Comparison of ENCODE assay signal across 9 cellular contexts in genomic region chr15:40091861-40092415, GRCh38. TPM values are rescaled to one million over a fixed set of nuclear protein-coding genes. Genes with fewer than 3 reads are reported as not detected.
DNase-seq lines count a peak whose midpoint lies in the region; ATAC-seq, FAIRE-seq and TF ChIP-seq lines count a peak whose summit lies in the region.
"Had no signal": no experiment of that assay in that cellular context is flagged by ENCODE, and none has a peak within 500 bp of the region (broad histone marks: within the 10 kb centered on the region; RNA-seq: fewer than 3 reads in every experiment).

No MANE protein-coding gene starts in this region.

- H3K27me3 ChIP-seq in WERI-Rb-1 (ENCODE audit: insufficient read depth, low read depth, severe bottlenecking) (no peaks in the 10 kb centered on the region), iPS-18a (ENCODE audit: control insufficient read depth, insufficient read depth, low read length) (no peaks in the 10 kb centered on the region), spleen (replicated peaks in 1 of 7) (no peaks in the 10 kb centered on the region)
- H3K27me3 ChIP-seq: pancreas had no signal

- H3K27ac ChIP-seq in WERI-Rb-1: peak overlapping the region; percentile 58
- H3K27ac ChIP-seq in iPS-18a (ENCODE audit: low read length): peak overlapping the region; percentile 5
- peak overlapping the region in 5 of 8 donors; percentile 34 to 91 (median 87) for H3K27ac ChIP-seq in spleen

- TF ChIP-seq CTCF in WERI-Rb-1 (IDR thresholded peaks at IDR 0.05; ENCODE audit: low read depth, low read length): no peak
- no peak for TF ChIP-seq CTCF in spleen (IDR thresholded peaks at IDR 0.05 in 8 of 11, conservative IDR thresholded peaks at IDR 0.05 in 3 of 11)

- no peak for FAIRE-seq in frontal cortex (lab: Jason Lieb, UNC)

- no peak for TF ChIP-seq POLR2A in spleen (IDR thresholded peaks at IDR 0.05)

- 45 to 58% (median 57%) methylated on average over 7 of the region's 7 CpGs for WGBS in spleen, 5 donors

- no peak overlapping the region for H3K9ac ChIP-seq in iPS-18a (ENCODE audit: low read length)

- H3K36me3 ChIP-seq in WERI-Rb-1: no peaks in the 10 kb centered on the region; the same call in 1 of the 2 replicates
- H3K36me3 ChIP-seq in iPS-18a (ENCODE audit: control insufficient read depth, low read depth, low read length): no peaks in the 10 kb centered on the region
- H3K36me3 ChIP-seq in spleen: peaks cover 0 to 48% (median 10%) of the 10 kb centered on the region in 6 donors
- H3K36me3 ChIP-seq: pancreas had no signal

- H3K9me3 ChIP-seq in WERI-Rb-1 (ENCODE audit: severe bottlenecking): no peaks in the 10 kb centered on the region
- no peaks in the 10 kb centered on the region for H3K9me3 ChIP-seq in iPS-18a (ENCODE audit: control insufficient read depth, low read depth, low read length)
- H3K9me3 ChIP-seq in spleen: no peaks in the 10 kb centered on the region
- H3K9me3 ChIP-seq: pancreas had no signal

- H3K4me3 ChIP-seq in WERI-Rb-1 (ENCODE audit: low read depth, low read length) (peak overlapping the region; percentile 31), iPS-18a (ENCODE audit: low read length) (peak overlapping the region; percentile 19), spleen (no peak overlapping the region)
- H3K4me3 ChIP-seq: pancreas had no signal

- peaks cover 69% of the 10 kb centered on the region for H3K4me1 ChIP-seq in iPS-18a (ENCODE audit: control insufficient read depth, low read depth, low read length)
- H3K4me1 ChIP-seq in spleen: peaks cover 23 to 93% (median 63%) of the 10 kb centered on the region in 6 donors

- ATAC-seq in GM21825 (IDR thresholded peaks at IDR 0.05; ENCODE audit: unreplicated experiment) (no peak), GM19023 (IDR thresholded peaks at IDR 0.05; ENCODE audit: unreplicated experiment) (no peak)

- intact Hi-C loops in spleen (cut with DNase I; ENCODE audit: low total_unique reads): no loop called here

- DNase-seq in NCI-H128 (lab: John Stamatoyannopoulos, UW; ENCODE audit: unreplicated experiment) (peak; percentile 14), WERI-Rb-1 (peak; percentile 66), spleen (no peak), frontal cortex (ENCODE audit: low spot score in 2 of 2) (no peak), islet precursor cell (no peak)

RNA-seq across cellular contexts. Expression of gene BMF, which starts 16.7 kb away (rescaled TPM):
- 10 to 100 TPM; 16.9 to 77.9 (median 36.1) TPM for total RNA-seq in spleen
- 10 to 100 TPM; 25.5 to 33.1 (median 27.7) TPM for polyA plus RNA-seq in spleen
- total RNA-seq in frontal cortex: 2.9 TPM

RNA-seq across cellular contexts. Expression of gene SRP14, which starts 53.0 kb away (rescaled TPM):
- total RNA-seq in spleen: 100 to 1,000 TPM; 109 to 256 (median 145) TPM
- 100 to 1,000 TPM; 295 to 356 (median 353) TPM for polyA plus RNA-seq in spleen
- 102 TPM for total RNA-seq in frontal cortex

Comparison
In these comparisons a context has a peak if more than half of its experiments do, and no peak if none do; other contexts are left out.
1. DNase-seq: peak in NCI-H128 (single experiment) and WERI-Rb-1 (single experiment); none in spleen (single experiment), frontal cortex (0 of 2) and islet precursor cell (single experiment).
2. H3K27ac ChIP-seq: peak in every context shown above with its lines; median percentile 87 in spleen; 58 in WERI-Rb-1; 5 in iPS-18a.
3. H3K4me3 ChIP-seq: peak in WERI-Rb-1 (single experiment) and iPS-18a (single experiment); none in spleen (0 of 8).